In genomic region chr2:162011718-162012564, GRCh38 we compare ENCODE assay signal across 15 cellular contexts.
DNase-seq lines count a peak whose midpoint lies in the region; ATAC-seq and TF ChIP-seq lines count a peak whose summit lies in the region.
"Had no signal": no experiment of that assay in that cellular context is flagged by ENCODE, and none has a peak within 500 bp of the region (broad histone marks: within the 10 kb centered on the region; RNA-seq: fewer than 3 reads in every experiment).

No MANE protein-coding gene starts in this region.

- H3K79me1 ChIP-seq in mesendoderm (ENCODE audit: low read length) = no peaks in the 10 kb centered on the region

- ATAC-seq in GM19035 (IDR thresholded peaks at IDR 0.05; ENCODE audit: unreplicated experiment) (no peak), left lung (no peak)
- ATAC-seq: PC-3 had no signal

- no peak overlapping the region for H2BK120ac ChIP-seq in mesendoderm (ENCODE audit: low read depth, low read length)

- no peak for TF ChIP-seq CTCF in left lung (IDR thresholded peaks at IDR 0.05)

- H3K4ac ChIP-seq in mesendoderm (ENCODE audit: low read depth, low read length) = no peak overlapping the region

- no peaks in the 10 kb centered on the region for H3K9me3 Mint-ChIP-seq in CD8-positive, alpha-beta memory T cell
- H3K9me3 Mint-ChIP-seq in activated CD4-positive, alpha-beta memory T cell treated with anti-CD3 and anti-CD28 coated beads, Interleukin-2, amount 10 ng/mL, durations not matched to agents 7 days and 5 days = no peaks in the 10 kb centered on the region
- H3K9me3 Mint-ChIP-seq: neural progenitor cell had no signal

- H3K4me1 ChIP-seq in CD8-positive, alpha-beta memory T cell (ENCODE audit: insufficient read depth, low read length) = peaks cover 78% of the 10 kb centered on the region
- H3K4me1 ChIP-seq in mesendoderm (ENCODE audit: control insufficient read depth, low read depth, low read length) = peaks cover 3% of the 10 kb centered on the region
- peaks cover 0 to 7% of the 10 kb centered on the region in 2 donors for H3K4me1 ChIP-seq in left lung
- H3K4me1 ChIP-seq: right atrium auricular region had no signal

- peak overlapping the region; percentile 11 for H3K4me3 ChIP-seq in CD8-positive, alpha-beta memory T cell (ENCODE audit: low read length)
- H3K4me3 ChIP-seq in mesendoderm (ENCODE audit: low read length) = no peak overlapping the region
- no peak overlapping the region for H3K4me3 ChIP-seq in left lung
- H3K4me3 ChIP-seq: neural progenitor cell, right atrium auricular region had no signal

- no peak overlapping the region for H3K23ac ChIP-seq in mesendoderm (ENCODE audit: low read length)

- POLR2A ChIA-PET in CD8-positive, alpha-beta memory T cell (lab: Charles Lee) = no interaction called here
- POLR2A ChIA-PET in activated CD4-positive, alpha-beta memory T cell treated with anti-CD3 and anti-CD28 coated beads, Interleukin-2, amount 10 ng/mL, durations not matched to agents 7 days and 5 days (lab: Charles Lee) = interaction anchor here (0.7 to 7.1 kb wide), 10 partner anchors 9 to 109 kb away, joined by 3 to 113 read pairs (median 17); partner anchors contain the start of gene DPP4

- peak; percentile 20 for DNase-seq in NCI-H748 (lab: John Stamatoyannopoulos, UW; ENCODE audit: unreplicated experiment)
- no peak for DNase-seq in NCI-H748 treated with DMSO at 0.1 percent for 48 hours (lab: John Stamatoyannopoulos, UW)
- DNase-seq in CD8-positive, alpha-beta memory T cell = peak in 4 of 5 donors; percentile 19 to 88 (median 64)
- DNase-seq in activated CD4-positive, alpha-beta memory T cell treated with anti-CD3 and anti-CD28 coated beads, Interleukin-2, amount 10 ng/mL, durations not matched to agents 7 days and 5 days = peak; percentile 29
- DNase-seq in mesendoderm = peak; percentile 61
- no peak for DNase-seq in anterior cingulate cortex (lab: John Stamatoyannopoulos, UW)
- no peak for DNase-seq in left lung
- DNase-seq: aorta; NCI-H1105 treated with DMSO at 0.1 percent for 48 hours; NCI-H446 treated with DMSO at 0.1 percent for 48 hours; PC-3; stimulated activated CD4-positive, alpha-beta T cell treated with anti-CD3 and anti-CD28 coated beads, Interleukin-2, amount 100 ng/mL, for 48 hours had no signal

- H3K27ac ChIP-seq in CD8-positive, alpha-beta memory T cell (ENCODE audit: low read depth, low read length) = peak overlapping the region; percentile 58
- no peak overlapping the region for H3K27ac ChIP-seq in mesendoderm (ENCODE audit: low read depth, low read length)
- no peak overlapping the region for H3K27ac ChIP-seq in left lung
- H3K27ac ChIP-seq: neural progenitor cell, right atrium auricular region had no signal

- peak overlapping the region; percentile 85 to 100 (median 94) for H3K27ac Mint-ChIP-seq in CD8-positive, alpha-beta memory T cell
- peak overlapping the region; percentile 78 for H3K27ac Mint-ChIP-seq in activated CD4-positive, alpha-beta memory T cell treated with anti-CD3 and anti-CD28 coated beads, Interleukin-2, amount 10 ng/mL, durations not matched to agents 7 days and 5 days
- H3K27ac Mint-ChIP-seq: neural progenitor cell had no signal

- H3K4me3 Mint-ChIP-seq in CD8-positive, alpha-beta memory T cell = peak overlapping the region in 5 of 7 donors; percentile 7 to 61 (median 49)
- H3K4me3 Mint-ChIP-seq in activated CD4-positive, alpha-beta memory T cell treated with anti-CD3 and anti-CD28 coated beads, Interleukin-2, amount 10 ng/mL, durations not matched to agents 7 days and 5 days = no peak overlapping the region
- H3K4me3 Mint-ChIP-seq: neural progenitor cell had no signal

- no peak overlapping the region for H2AK5ac ChIP-seq in mesendoderm (ENCODE audit: low read length)

- H2BK15ac ChIP-seq in mesendoderm (replicated peaks; ENCODE audit: low read depth) = no peak overlapping the region

- H4K8ac ChIP-seq in mesendoderm (ENCODE audit: low read depth, low read length) = no peak overlapping the region

- CTCF ChIA-PET in CD8-positive, alpha-beta memory T cell (lab: Charles Lee) = interaction anchor here (1.5 to 3.9 kb wide), 2 partner anchors 111 to 113 kb away, joined by 3 to 12 read pairs; no protein-coding TSS in a partner anchor
- CTCF ChIA-PET in activated CD4-positive, alpha-beta memory T cell treated with anti-CD3 and anti-CD28 coated beads, Interleukin-2, amount 10 ng/mL, durations not matched to agents 7 days and 5 days (lab: Charles Lee) = interaction anchor here (1.1 to 3.6 kb wide), 8 partner anchors 11 to 114 kb away, joined by 3 to 19 read pairs (median 6); partner anchors contain the start of gene DPP4

- no peak overlapping the region for H4K5ac ChIP-seq in mesendoderm (ENCODE audit: low read length)

- H3K27me3 Mint-ChIP-seq in CD8-positive, alpha-beta memory T cell = no peaks in the 10 kb centered on the region
- H3K27me3 Mint-ChIP-seq in activated CD4-positive, alpha-beta memory T cell treated with anti-CD3 and anti-CD28 coated beads, Interleukin-2, amount 10 ng/mL, durations not matched to agents 7 days and 5 days = no peaks in the 10 kb centered on the region

- H3K18ac ChIP-seq in mesendoderm (ENCODE audit: low read length) = no peak overlapping the region

- peaks cover 3% of the 10 kb centered on the region for H3K36me3 ChIP-seq in CD8-positive, alpha-beta memory T cell (ENCODE audit: insufficient read depth, low read length)
- H3K36me3 ChIP-seq in mesendoderm (ENCODE audit: control insufficient read depth, insufficient read depth, low read length) (no peaks in the 10 kb centered on the region), left lung (no peaks in the 10 kb centered on the region)
- H3K36me3 ChIP-seq: neural progenitor cell, right atrium auricular region had no signal

- no peak overlapping the region for H3K56ac ChIP-seq in mesendoderm (ENCODE audit: low read length)

- intact Hi-C loops in left lung (cut with DNase I) = loop anchor here in 1 of 2 donors (5.0 kb wide), 1 partner anchor 105 kb away; no protein-coding TSS in a partner anchor

- H3K79me2 ChIP-seq in mesendoderm (ENCODE audit: control insufficient read depth, insufficient read depth, low read length) = no peaks in the 10 kb centered on the region

- WGBS in mesendoderm (ENCODE audit: extremely low coverage, insufficient coverage, low lambda C conversion rate) = no CpG with 5 or more reads among the region's 2 CpGs

- H3K9ac ChIP-seq in mesendoderm (ENCODE audit: low read length) = no peak overlapping the region
- H3K9ac ChIP-seq: neural progenitor cell had no signal

- no peak overlapping the region for H3K4me2 ChIP-seq in mesendoderm (ENCODE audit: low read length)
- H3K4me2 ChIP-seq: neural progenitor cell had no signal

- H3K4me1 Mint-ChIP-seq in CD8-positive, alpha-beta memory T cell = peaks cover 56 to 81% (median 64%) of the 10 kb centered on the region in 3 donors
- H3K4me1 Mint-ChIP-seq in activated CD4-positive, alpha-beta memory T cell treated with anti-CD3 and anti-CD28 coated beads, Interleukin-2, amount 10 ng/mL, durations not matched to agents 7 days and 5 days = peaks cover 68% of the 10 kb centered on the region

- peaks cover 4 to 10% (median 6%) of the 10 kb centered on the region in 3 donors for H3K36me3 Mint-ChIP-seq in CD8-positive, alpha-beta memory T cell
- H3K36me3 Mint-ChIP-seq in activated CD4-positive, alpha-beta memory T cell treated with anti-CD3 and anti-CD28 coated beads, Interleukin-2, amount 10 ng/mL, durations not matched to agents 7 days and 5 days (ENCODE audit: low read depth) = peaks cover 87% of the 10 kb centered on the region
- H3K36me3 Mint-ChIP-seq: neural progenitor cell had no signal

- H3K27me3 ChIP-seq in CD8-positive, alpha-beta memory T cell (ENCODE audit: insufficient read depth, low read length, poor library complexity, severe bottlenecking) = no peaks in the 10 kb centered on the region
- no peaks in the 10 kb centered on the region for H3K27me3 ChIP-seq in mesendoderm (ENCODE audit: insufficient read depth, low read length, poor library complexity)
- no peaks in the 10 kb centered on the region for H3K27me3 ChIP-seq in left lung
- H3K27me3 ChIP-seq: neural progenitor cell, right atrium auricular region had no signal

- no peak overlapping the region for H2BK5ac ChIP-seq in mesendoderm (ENCODE audit: low read length)

- H3K9me3 ChIP-seq in CD8-positive, alpha-beta memory T cell (ENCODE audit: low read length) = no peaks in the 10 kb centered on the region
- no peaks in the 10 kb centered on the region for H3K9me3 ChIP-seq in left lung
- H3K9me3 ChIP-seq: right atrium auricular region had no signal

Comparison
In these comparisons a context has a peak if more than half of its experiments do, and no peak if none do; other contexts are left out.
1. DNase-seq: peak in NCI-H748 (single experiment), CD8-positive, alpha-beta memory T cell (4 of 5), activated CD4-positive, alpha-beta memory T cell treated with anti-CD3 and anti-CD28 coated beads, Interleukin-2, amount 10 ng/mL, durations not matched to agents 7 days and 5 days (single experiment) and mesendoderm (single experiment); none in NCI-H748 treated with DMSO at 0.1 percent for 48 hours (single experiment), anterior cingulate cortex (0 of 58) and left lung (0 of 2).